Comparison of ENCODE assay signal across 33 cellular contexts in the genomic region with DNA sequence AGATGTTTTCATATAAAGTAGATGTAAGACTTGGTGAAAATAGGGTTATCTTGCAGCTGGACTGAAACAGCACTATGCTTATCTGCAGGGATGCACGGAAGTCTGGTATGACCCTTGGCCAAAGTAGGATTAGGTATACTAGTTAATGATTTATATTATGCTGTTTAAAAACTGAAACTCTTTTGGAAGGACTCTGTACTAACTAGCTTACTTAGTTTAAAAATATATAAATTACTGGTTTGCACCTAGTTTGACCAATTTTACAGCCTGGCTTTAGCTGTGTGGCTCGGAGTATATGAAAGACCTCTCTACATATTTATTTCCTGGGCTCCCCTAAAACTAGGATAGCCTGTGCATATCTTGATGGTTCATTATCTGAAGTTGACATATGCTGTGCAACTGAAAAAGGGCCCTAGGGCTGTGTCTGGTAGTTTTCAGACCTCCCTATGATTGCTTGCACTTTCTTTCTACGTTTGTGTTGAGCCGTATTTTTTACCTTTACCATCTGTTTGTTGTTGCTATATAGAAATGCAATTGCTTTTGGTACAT.
A peak's percentile ranks its signal among the peaks of the same experiment; 100 is the strongest.
DNase-seq lines count a peak whose midpoint lies in the region; ATAC-seq and TF ChIP-seq lines count a peak whose summit lies in the region.
"Had no signal": no experiment of that assay in that cellular context is flagged by ENCODE, and none has a peak within 500 bp of the region (broad histone marks: within the 10 kb centered on the region; RNA-seq: fewer than 3 reads in every experiment).

No MANE protein-coding gene starts in this region.

- no peaks in the 10 kb centered on the region for H3K27me3 Mint-ChIP-seq in nephron (ENCODE audit: low read depth)
- H3K27me3 Mint-ChIP-seq: activated naive CD8-positive, alpha-beta T cell treated with anti-CD3 and anti-CD28 coated beads for 36 hours; natural killer cell treated with Interleukin-12 subunit alpha and Interleukin-12 subunit beta and Interleukin-15 and Interleukin-18, amount 100 ng/mL, for 72 hours had no signal

- H3K4me3 ChIP-seq in fibroblast of villous mesenchyme (ENCODE audit: low read depth, low read length) = no peak overlapping the region
- H3K4me3 ChIP-seq: BLaER1, cardiac muscle cell, coronary artery, gastroesophageal sphincter, MG63, ovary had no signal

- no peaks in the 10 kb centered on the region for H3K4me1 Mint-ChIP-seq in nephron
- H3K4me1 Mint-ChIP-seq: activated naive CD8-positive, alpha-beta T cell treated with anti-CD3 and anti-CD28 coated beads for 36 hours; immature natural killer cell had no signal

- DNase-seq in OCI-M1 (lab: John Stamatoyannopoulos, UW) (peak; percentile 79), fibroblast of villous mesenchyme (ENCODE audit: low read depth) (peak; percentile 36), NCI-H2081 (lab: John Stamatoyannopoulos, UW) (no peak)
- DNase-seq in activated naive CD4-positive, alpha-beta T cell treated with anti-CD3 and anti-CD28 coated beads, Interleukin-2, amount 50 U/mL, for 72 hours (ENCODE audit: low spot score in 2 of 2) = no peak
- DNase-seq: activated CD4-positive, alpha-beta T cell treated with anti-CD3 and anti-CD28 coated beads for 4 hours; activated naive CD8-positive, alpha-beta T cell treated with anti-CD3 and anti-CD28 coated beads for 36 hours; activated T-cell treated with anti-CD3 and anti-CD28 coated beads for 4 hours; aorta; DMS79 treated with DMSO at 0.1 percent for 48 hours; GF-D8; GOT3; HFFc6; hypothalamus; immature natural killer cell; KBM-7; left ventricle myocardium superior; MG63; NCI-H2029; NCI-H2227 treated with DMSO at 0.1 percent for 48 hours; ovary; right cardiac atrium; RPMI8226; stimulated activated naive CD4-positive, alpha-beta T cell treated with Interleukin-2 at 50 U/mL for 16 hours had no signal

- H3K27ac Mint-ChIP-seq in nephron = peak overlapping the region in 2 of 3 experiments; percentile 14 to 57
- H3K27ac Mint-ChIP-seq in activated naive CD4-positive, alpha-beta T cell treated with anti-CD3 and anti-CD28 coated beads, Interleukin-2, amount 50 U/mL, for 72 hours = no peak overlapping the region
- H3K27ac Mint-ChIP-seq: activated naive CD8-positive, alpha-beta T cell treated with anti-CD3 and anti-CD28 coated beads for 36 hours; HFFc6; immature natural killer cell; natural killer cell treated with Interleukin-12 subunit alpha and Interleukin-12 subunit beta and Interleukin-15 and Interleukin-18, amount 100 ng/mL, for 72 hours; T-helper 1 cell treated with Interleukin-12 subunit alpha and Interleukin-12 subunit beta and Interleukin-4 antibody, amounts not matched to agents 30 μg/mL and 1 μg/mL, for 36 hours had no signal

- H3K36me3 Mint-ChIP-seq in nephron (ENCODE audit: low read depth) = no peaks in the 10 kb centered on the region
- no peaks in the 10 kb centered on the region for H3K36me3 Mint-ChIP-seq in activated naive CD4-positive, alpha-beta T cell treated with anti-CD3 and anti-CD28 coated beads, Interleukin-2, amount 50 U/mL, for 72 hours
- H3K36me3 Mint-ChIP-seq: activated naive CD8-positive, alpha-beta T cell treated with anti-CD3 and anti-CD28 coated beads for 36 hours; immature natural killer cell; natural killer cell treated with Interleukin-12 subunit alpha and Interleukin-12 subunit beta and Interleukin-15 and Interleukin-18, amount 100 ng/mL, for 72 hours had no signal

- ATAC-seq in GM19395 (IDR thresholded peaks at IDR 0.05; ENCODE audit: unreplicated experiment) (peak; percentile 44), GM21423 (IDR thresholded peaks at IDR 0.05; ENCODE audit: unreplicated experiment) (no peak), HG03097 (IDR thresholded peaks at IDR 0.05; ENCODE audit: low FRiP score, unreplicated experiment) (no peak)
- no peak for ATAC-seq in activated naive CD4-positive, alpha-beta T cell treated with anti-CD3 and anti-CD28 coated beads, Interleukin-2, amount 50 U/mL, for 72 hours
- ATAC-seq: gastroesophageal sphincter; left ventricle myocardium superior; natural killer cell treated with Interleukin-12 subunit alpha and Interleukin-12 subunit beta and Interleukin-15 and Interleukin-18, amount 100 ng/mL, for 72 hours; right cardiac atrium had no signal

- no peak for TF ChIP-seq CTCF in fibroblast of villous mesenchyme (IDR thresholded peaks at IDR 0.05; ENCODE audit: insufficient read depth, low read depth, low read length)
- no peak for TF ChIP-seq CTCF in nephron (IDR thresholded peaks at IDR 0.05; ENCODE audit: unreplicated experiment in 3 of 3)

- no peak overlapping the region for H3K4me3 Mint-ChIP-seq in nephron
- H3K4me3 Mint-ChIP-seq: activated naive CD8-positive, alpha-beta T cell treated with anti-CD3 and anti-CD28 coated beads for 36 hours; HFFc6; immature natural killer cell; natural killer cell treated with Interleukin-12 subunit alpha and Interleukin-12 subunit beta and Interleukin-15 and Interleukin-18, amount 100 ng/mL, for 72 hours; T-helper 1 cell treated with Interleukin-12 subunit alpha and Interleukin-12 subunit beta and Interleukin-4 antibody, amounts not matched to agents 30 μg/mL and 1 μg/mL, for 36 hours had no signal

- peaks cover 16% of the 10 kb centered on the region for H3K9me3 Mint-ChIP-seq in nephron
- H3K9me3 Mint-ChIP-seq in activated naive CD4-positive, alpha-beta T cell treated with anti-CD3 and anti-CD28 coated beads, Interleukin-2, amount 50 U/mL, for 72 hours = peaks cover 0 to 12% of the 10 kb centered on the region in 2 donors
- H3K9me3 Mint-ChIP-seq: HFFc6; T-helper 1 cell treated with Interleukin-12 subunit alpha and Interleukin-12 subunit beta and Interleukin-4 antibody, amounts not matched to agents 30 μg/mL and 1 μg/mL, for 36 hours had no signal

Comparison
In these comparisons a context has a peak if more than half of its experiments do, and no peak if none do; other contexts are left out.
1. DNase-seq: peak in OCI-M1 (single experiment) and fibroblast of villous mesenchyme (single experiment); none in activated naive CD4-positive, alpha-beta T cell treated with anti-CD3 and anti-CD28 coated beads, Interleukin-2, amount 50 U/mL, for 72 hours (0 of 2) and NCI-H2081 (0 of 2).
2. H3K27ac Mint-ChIP-seq: peak in nephron (2 of 3); none in activated naive CD4-positive, alpha-beta T cell treated with anti-CD3 and anti-CD28 coated beads, Interleukin-2, amount 50 U/mL, for 72 hours (0 of 2).